11 cellular contexts compared by ENCODE assay signal in the genomic region with DNA sequence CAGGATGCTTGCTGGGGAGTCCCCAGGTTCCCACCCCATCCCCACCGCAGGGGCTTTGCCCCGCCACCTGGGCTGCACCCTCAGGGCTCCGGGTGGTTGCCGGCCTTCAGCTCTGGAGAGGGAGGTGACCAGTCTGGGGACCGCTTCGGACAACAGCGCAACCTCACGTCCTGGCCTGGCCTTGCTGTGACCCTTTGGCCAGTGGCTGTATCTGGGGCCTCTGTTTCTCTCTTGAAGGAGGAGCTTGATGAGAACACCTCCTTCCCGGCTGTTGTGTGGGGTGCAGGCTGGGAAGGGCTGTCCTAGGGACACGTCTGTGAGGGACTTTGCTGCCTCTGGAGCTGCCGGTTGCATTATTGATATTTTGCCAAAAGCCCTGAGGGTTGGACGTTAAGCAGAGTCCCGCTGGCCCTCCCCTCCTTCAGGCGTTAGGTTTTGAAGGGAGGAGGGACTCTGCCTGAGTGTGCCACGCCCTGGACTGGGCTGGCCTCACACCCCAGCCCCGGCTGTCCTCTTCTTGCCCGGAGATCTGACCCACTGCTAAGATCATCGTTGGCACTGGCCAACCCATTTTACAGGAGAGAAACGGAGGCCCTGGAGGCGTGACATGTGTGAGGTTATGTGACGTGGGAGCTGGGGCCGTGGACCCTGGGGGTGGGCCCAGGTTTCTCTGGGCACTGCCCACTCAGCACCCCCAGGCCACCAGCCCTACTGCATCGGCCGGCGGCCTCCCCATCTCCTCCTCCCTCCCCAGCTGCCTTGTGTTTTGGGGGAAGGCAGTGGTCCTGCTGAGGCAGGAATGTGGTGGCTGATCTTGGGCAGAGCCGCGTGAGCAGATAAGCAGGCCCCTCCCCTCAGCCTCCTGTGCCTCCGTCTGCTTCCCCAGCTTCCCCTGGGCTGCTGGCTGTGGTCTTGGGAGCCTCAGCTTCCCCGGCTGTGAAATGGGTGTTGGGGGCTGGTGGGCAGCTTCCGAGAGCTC. TPM values are rescaled to one million over a fixed set of nuclear protein-coding genes. Genes with fewer than 3 reads are reported as not detected.
DNase-seq lines count a peak whose midpoint lies in the region; ATAC-seq and TF ChIP-seq lines count a peak whose summit lies in the region.
"Had no signal": no experiment of that assay in that cellular context is flagged by ENCODE, and none has a peak within 500 bp of the region (broad histone marks: within the 10 kb centered on the region; RNA-seq: fewer than 3 reads in every experiment).

No MANE protein-coding gene starts in this region.

- H4K20me1 ChIP-seq in HCT116 (ENCODE audit: insufficient read depth): peaks cover 9% of the 10 kb centered on the region; the same call in 1 of the 2 replicates

- H3K9ac ChIP-seq in HCT116 (ENCODE audit: low read length): no peak overlapping the region

- H3K9me3 Mint-ChIP-seq in stimulated activated effector memory CD8-positive, alpha-beta T cell treated with anti-CD3 and anti-CD28 coated beads, Interleukin-12 subunit alpha, Interleukin-12 subunit beta, amount 100 ng/mL, for 72 hours: no peaks in the 10 kb centered on the region

- DNase-seq in HCT116 (ENCODE audit: low read depth, low spot score) (no peak), UCSD-AML1 (lab: John Stamatoyannopoulos, UW; ENCODE audit: unreplicated experiment) (peak; percentile 65), iPS DF 6.9 (ENCODE audit: low read depth, low spot score) (peak; percentile 45), GM19240 (ENCODE audit: insufficient read length, low spot score) (no peak), D341Med (ENCODE audit: low spot score) (no peak)
- DNase-seq in stimulated activated effector memory CD8-positive, alpha-beta T cell treated with anti-CD3 and anti-CD28 coated beads, Interleukin-12 subunit alpha, Interleukin-12 subunit beta, amount 100 ng/mL, for 72 hours (ENCODE audit: low spot score in 2 of 2): no peak
- DNase-seq: activated CD4-positive, alpha-beta T cell treated with anti-CD3 and anti-CD28 coated beads, Interleukin-2, amount 50 U/mL, for 48 hours; KG1; nucleus accumbens had no signal

- ATAC-seq in HCT116 (peak; percentile 41), GM21737 (IDR thresholded peaks at IDR 0.05; ENCODE audit: unreplicated experiment) (no peak)
- no peak for ATAC-seq in stimulated activated effector memory CD8-positive, alpha-beta T cell treated with anti-CD3 and anti-CD28 coated beads, Interleukin-12 subunit alpha, Interleukin-12 subunit beta, amount 100 ng/mL, for 72 hours

- RAD21 ChIA-PET in HCT116 (lab: Charles Lee; ENCODE audit: low non-redundant PET in 1 of 2, low total read pairs in 2 of 2, uncharacterized antibody in 2 of 2, unreplicated experiment in 2 of 2): no interaction called here

- no TSS peak for BruUV-seq in HCT116 (replicated peaks; lab: Mats Ljungman, UMichigan)

- H2AFZ ChIP-seq in HCT116 (ENCODE audit: low read depth, low read length, poor library complexity, severe bottlenecking): no peak overlapping the region

- CTCF ChIA-PET in HCT116 (lab: Charles Lee): interaction anchor here (0.9 kb wide), 1 partner anchor 32 kb away, joined by 3 read pairs; no protein-coding TSS in a partner anchor

- H3K27ac ChIP-seq in HCT116 (ENCODE audit: low read depth, low read length): no peak overlapping the region; the same call in 1 of the 2 replicates
- no peak overlapping the region for H3K27ac ChIP-seq in iPS DF 6.9 (ENCODE audit: low read length)

- no peaks in the 10 kb centered on the region for H3K9me2 ChIP-seq in HCT116 (ENCODE audit: insufficient read depth)

- POLR2A ChIA-PET in HCT116 (lab: Charles Lee): no interaction called here

- H3K4me3 Mint-ChIP-seq in stimulated activated effector memory CD8-positive, alpha-beta T cell treated with anti-CD3 and anti-CD28 coated beads, Interleukin-12 subunit alpha, Interleukin-12 subunit beta, amount 100 ng/mL, for 72 hours: no peak overlapping the region
- H3K4me3 Mint-ChIP-seq: activated naive CD8-positive, alpha-beta T cell had no signal

- H3K27ac Mint-ChIP-seq in stimulated activated effector memory CD8-positive, alpha-beta T cell treated with anti-CD3 and anti-CD28 coated beads, Interleukin-12 subunit alpha, Interleukin-12 subunit beta, amount 100 ng/mL, for 72 hours: peak overlapping the region; percentile 75
- H3K27ac Mint-ChIP-seq: activated naive CD8-positive, alpha-beta T cell had no signal

- H3K4me3 ChIP-seq in HCT116 (replicated peaks in 1 of 2; ENCODE audit: low read depth in 1 of 2, low read length in 2 of 2) (no peak overlapping the region), iPS DF 6.9 (ENCODE audit: low read length) (no peak overlapping the region)

- TF ChIP-seq POLR2A in HCT116 (IDR thresholded peaks at IDR 0.05; ENCODE audit: borderline replicate concordance, extremely low read depth, insufficient read depth, insufficient read length): no peak

- WGBS in iPS DF 6.9 (ENCODE audit: insufficient coverage, insufficient read length): no CpG with 5 or more reads among the region's 30 CpGs

- H3K4me1 ChIP-seq in HCT116 (ENCODE audit: control insufficient read depth in 1 of 2, insufficient read depth in 2 of 2, low read length in 2 of 2) (peaks cover 22 to 34% of the 10 kb centered on the region in 2 experiments), iPS DF 6.9 (ENCODE audit: control insufficient read depth, insufficient read depth, low read length) (peaks cover 6% of the 10 kb centered on the region)

- peak overlapping the region; percentile 17; the same call in 1 of the 2 replicates for H3K4me2 ChIP-seq in HCT116 (ENCODE audit: low read length)

- H3K9me3 ChIP-seq in HCT116 (ENCODE audit: control insufficient read depth in 1 of 2, insufficient read depth in 1 of 2, low read depth in 1 of 2, low read length in 2 of 2) (no peaks in the 10 kb centered on the region), iPS DF 6.9 (ENCODE audit: control insufficient read depth, insufficient read depth, low read length) (no peaks in the 10 kb centered on the region)

- H3K27me3 ChIP-seq in HCT116 (ENCODE audit: insufficient read depth, low read length): no peaks in the 10 kb centered on the region
- peaks cover 8% of the 10 kb centered on the region; the same call in 1 of the 2 replicates for H3K27me3 ChIP-seq in iPS DF 6.9 (ENCODE audit: control insufficient read depth, insufficient read depth, low read length)

- H3K36me3 ChIP-seq in HCT116 (ENCODE audit: control insufficient read depth in 1 of 2, insufficient read depth in 2 of 2, low read length in 2 of 2) (no peaks in the 10 kb centered on the region), iPS DF 6.9 (ENCODE audit: control insufficient read depth, insufficient read depth, low read length) (no peaks in the 10 kb centered on the region)

- peaks cover 69% of the 10 kb centered on the region for H3K79me2 ChIP-seq in HCT116 (ENCODE audit: insufficient read depth, low read length)

- H3K36me3 Mint-ChIP-seq in stimulated activated effector memory CD8-positive, alpha-beta T cell treated with anti-CD3 and anti-CD28 coated beads, Interleukin-12 subunit alpha, Interleukin-12 subunit beta, amount 100 ng/mL, for 72 hours: peaks cover 12% of the 10 kb centered on the region
- H3K36me3 Mint-ChIP-seq: activated naive CD8-positive, alpha-beta T cell had no signal

- TF ChIP-seq CTCF in HCT116 (IDR thresholded peaks at IDR 0.05 in 2 of 3, conservative IDR thresholded peaks at IDR 0.05 in 1 of 3; ENCODE audit: borderline replicate concordance in 1 of 3, insufficient read depth in 1 of 3, low read depth in 2 of 3, low read length in 2 of 3): no peak

- intact Hi-C loops in HCT116 (cut with micrococcal nuclease): no loop called here

- no peak for TF ChIP-seq RAD21 in HCT116 (IDR thresholded peaks at IDR 0.05; ENCODE audit: low read depth)

- H3K4me1 Mint-ChIP-seq in stimulated activated effector memory CD8-positive, alpha-beta T cell treated with anti-CD3 and anti-CD28 coated beads, Interleukin-12 subunit alpha, Interleukin-12 subunit beta, amount 100 ng/mL, for 72 hours: peaks cover 83% of the 10 kb centered on the region

TF ChIP-seq in HCT116, 20 proteins besides CTCF, POLR2A, EP300 and RAD21:
- TF ChIP-seq SRF (IDR thresholded peaks at IDR 0.05; ENCODE audit: low read depth) (no peak), CBX3 (IDR thresholded peaks at IDR 0.05; ENCODE audit: low read depth) (no peak), SIN3A (IDR thresholded peaks at IDR 0.05; ENCODE audit: low read depth) (no peak), EZH2phosphoT487 (IDR thresholded peaks at IDR 0.05; ENCODE audit: borderline replicate concordance) (no peak), TCF7L2 (IDR thresholded peaks at IDR 0.05; ENCODE audit: borderline replicate concordance, extremely low read depth, insufficient read depth, insufficient read length) (no peak), ZFX (IDR thresholded peaks at IDR 0.05) (no peak), YY1 (IDR thresholded peaks at IDR 0.05; ENCODE audit: extremely low read depth, insufficient replicate concordance, low read depth, low read length) (no peak), EGR1 (IDR thresholded peaks at IDR 0.05; ENCODE audit: low read depth) (no peak), ZNF274 (IDR thresholded peaks at IDR 0.05; ENCODE audit: low read depth, low read length) (no peak), FOSL1 (IDR thresholded peaks at IDR 0.05; ENCODE audit: low read depth) (no peak), POLR2AphosphoS5 (IDR thresholded peaks at IDR 0.05; ENCODE audit: low read depth, low read length) (no peak), JUND (IDR thresholded peaks at IDR 0.05) (no peak)
- TF ChIP-seq, protein P1, sequence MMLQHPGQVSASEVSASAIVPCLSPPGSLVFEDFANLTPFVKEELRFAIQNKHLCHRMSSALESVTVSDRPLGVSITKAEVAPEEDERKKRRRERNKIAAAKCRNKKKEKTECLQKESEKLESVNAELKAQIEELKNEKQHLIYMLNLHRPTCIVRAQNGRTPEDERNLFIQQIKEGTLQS (IDR thresholded peaks at IDR 0.05): no peak

RNA-seq across cellular contexts. Expression of a gene that starts 8.5 kb away (rescaled TPM):
- 14.6 TPM for total RNA-seq in HCT116 (2021; ENCODE audit: unreplicated experiment)
- 5.6 and 6.4 TPM in 2 replicates for polyA plus RNA-seq in HCT116 (2012)

Comparison
In these comparisons a context has a peak if more than half of its experiments do, and no peak if none do; other contexts are left out.
1. DNase-seq: peak in UCSD-AML1 (single experiment) and iPS DF 6.9 (single experiment); none in HCT116 (single experiment), stimulated activated effector memory CD8-positive, alpha-beta T cell treated with anti-CD3 and anti-CD28 coated beads, Interleukin-12 subunit alpha, Interleukin-12 subunit beta, amount 100 ng/mL, for 72 hours (0 of 2), GM19240 (single experiment) and D341Med (single experiment).